Comparison of ENCODE assay signal across 33 cellular contexts in the genomic region with DNA sequence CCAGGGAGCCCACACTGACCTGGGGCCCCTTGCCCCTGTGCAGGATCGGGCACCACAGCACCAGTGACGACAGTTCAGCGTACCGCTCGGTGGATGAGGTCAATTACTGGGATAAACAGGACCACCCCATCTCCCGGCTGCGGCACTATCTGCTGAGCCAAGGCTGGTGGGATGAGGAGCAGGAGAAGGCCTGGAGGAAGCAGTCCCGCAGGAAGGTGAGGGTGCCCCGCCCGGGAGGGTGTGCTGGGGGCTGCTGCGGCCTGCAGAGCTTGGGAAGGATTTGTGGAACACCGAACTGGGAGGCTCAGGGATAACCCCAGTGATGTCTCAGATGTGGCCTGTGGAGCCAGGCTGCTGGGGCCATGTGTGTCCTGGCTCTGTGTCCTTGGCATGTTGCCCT. TPM values are rescaled to one million over a fixed set of nuclear protein-coding genes. Genes with fewer than 3 reads are reported as not detected.
"Had no signal": no experiment of that assay in that cellular context is flagged by ENCODE, and none has a peak within 500 bp of the region (broad histone marks: within the 10 kb centered on the region; RNA-seq: fewer than 3 reads in every experiment).

No MANE protein-coding gene starts in this region.

- FAIRE-seq: frontal cortex had no signal

- H3K4me2 ChIP-seq: neural progenitor cell had no signal

- H3K9me3 Mint-ChIP-seq: memory B cell; mesothelial cell of epicardium; natural killer cell treated with Interleukin-12 subunit alpha and Interleukin-12 subunit beta and Interleukin-15 and Interleukin-18, amount 100 ng/mL, for 72 hours; neural progenitor cell; stimulated activated naive B cell treated with anti-CD40 and anti-IgM and Interleukin-4, amounts not matched to agents 10 μg/mL and 1 μg/mL and 100 μg/mL, for 72 hours; stimulated activated naive CD8-positive, alpha-beta T cell treated with anti-CD3 and anti-CD28 coated beads, Interleukin-15, amount 100 ng/mL, for 72 hours had no signal

- H3K27me3 Mint-ChIP-seq: memory B cell; natural killer cell treated with Interleukin-12 subunit alpha and Interleukin-12 subunit beta and Interleukin-15 and Interleukin-18, amount 100 ng/mL, for 72 hours; stimulated activated naive B cell treated with anti-CD40 and anti-IgM and Interleukin-4, amounts not matched to agents 10 μg/mL and 1 μg/mL and 100 μg/mL, for 72 hours; stimulated activated naive CD8-positive, alpha-beta T cell treated with anti-CD3 and anti-CD28 coated beads, Interleukin-15, amount 100 ng/mL, for 72 hours had no signal

- H3K9me3 ChIP-seq: heart right ventricle, left lung, lower lobe of right lung, psoas muscle, spleen, testis, tibial nerve, upper lobe of right lung, vagina had no signal

- H3K36me3 ChIP-seq: neural progenitor cell had no signal

- H2AFZ ChIP-seq: neural progenitor cell had no signal

- ATAC-seq: esophagus mucosa; heart right ventricle; left lung; lower lobe of right lung; natural killer cell treated with Interleukin-12 subunit alpha and Interleukin-12 subunit beta and Interleukin-15 and Interleukin-18, amount 100 ng/mL, for 72 hours; psoas muscle; sciatic nerve; stimulated activated naive B cell treated with anti-CD40 and anti-IgM and Interleukin-4, amounts not matched to agents 10 μg/mL and 1 μg/mL and 100 μg/mL, for 72 hours; stimulated activated naive CD8-positive, alpha-beta T cell treated with anti-CD3 and anti-CD28 coated beads, Interleukin-15, amount 100 ng/mL, for 72 hours; upper lobe of right lung had no signal

- H3K4me3 ChIP-seq: coronary artery, dorsolateral prefrontal cortex, heart right ventricle, left lung, lower lobe of right lung, neural progenitor cell, psoas muscle, spleen, testis, tibial nerve, upper lobe of right lung, vagina had no signal

- H3K9ac ChIP-seq: neural progenitor cell had no signal

- H3K27me3 ChIP-seq: dorsolateral prefrontal cortex, heart right ventricle, left lung, neural progenitor cell, spleen, testis, tibial nerve, upper lobe of right lung, vagina had no signal

- H3K4me3 Mint-ChIP-seq: memory B cell; mesothelial cell of epicardium; natural killer cell treated with Interleukin-12 subunit alpha and Interleukin-12 subunit beta and Interleukin-15 and Interleukin-18, amount 100 ng/mL, for 72 hours; stimulated activated naive B cell treated with anti-CD40 and anti-IgM and Interleukin-4, amounts not matched to agents 10 μg/mL and 1 μg/mL and 100 μg/mL, for 72 hours; stimulated activated naive CD8-positive, alpha-beta T cell treated with anti-CD3 and anti-CD28 coated beads, Interleukin-15, amount 100 ng/mL, for 72 hours had no signal

- H3K36me3 Mint-ChIP-seq: natural killer cell treated with Interleukin-12 subunit alpha and Interleukin-12 subunit beta and Interleukin-15 and Interleukin-18, amount 100 ng/mL, for 72 hours had no signal

- DNase-seq: dorsolateral prefrontal cortex; effector CD8-positive, alpha-beta T cell; heart right ventricle; islet precursor cell; left lung; lower lobe of right lung; psoas muscle; retina; spleen; stimulated activated CD4-positive, alpha-beta T cell treated with anti-CD3 and anti-CD28 coated beads, Interleukin-15, amount 100 ng/mL, for 24 hours; stimulated activated CD4-positive, alpha-beta T cell treated with anti-CD3 and anti-CD28 coated beads, Interleukin-1b, Interleukin-23, amount 100 ng/mL, for 48 hours; stimulated activated CD4-positive, alpha-beta T cell treated with anti-CD3 and anti-CD28 coated beads, Interleukin-4, amount 100 ng/mL, for 24 hours; stimulated activated naive B cell treated with anti-CD40 and anti-IgM and Interleukin-4, amounts not matched to agents 10 μg/mL and 1 μg/mL and 100 μg/mL, for 72 hours; stimulated activated naive CD8-positive, alpha-beta T cell treated with anti-CD3 and anti-CD28 coated beads, Interleukin-15, amount 100 ng/mL, for 72 hours; testis; upper lobe of right lung had no signal

- H3K4me1 ChIP-seq: psoas muscle had no signal

- H3K27ac ChIP-seq: coronary artery, dorsolateral prefrontal cortex, neural progenitor cell, psoas muscle, testis, tibial nerve, upper lobe of right lung, vagina had no signal

- H3K27ac Mint-ChIP-seq: memory B cell; mesothelial cell of epicardium; neural progenitor cell; stimulated activated naive B cell treated with anti-CD40 and anti-IgM and Interleukin-4, amounts not matched to agents 10 μg/mL and 1 μg/mL and 100 μg/mL, for 72 hours; stimulated activated naive CD8-positive, alpha-beta T cell treated with anti-CD3 and anti-CD28 coated beads, Interleukin-15, amount 100 ng/mL, for 72 hours had no signal

RNA-seq across cellular contexts. Expression of gene B3GNT8, which starts 4.2 kb away (rescaled TPM):
- total RNA-seq: myocyte had no signal

RNA-seq across cellular contexts. Expression of gene ERICH4, which starts 20.0 kb away (rescaled TPM):
- total RNA-seq: dorsolateral prefrontal cortex; esophagus mucosa; fibroblast of lung; frontal cortex; glomerular endothelial cell; left lung; lower lobe of right lung; mesothelial cell of epicardium; mucosa of gallbladder; myocyte; natural killer cell treated with Interleukin-12 subunit alpha and Interleukin-12 subunit beta and Interleukin-15 and Interleukin-18, amount 100 ng/mL, for 72 hours; omental fat pad; psoas muscle; sciatic nerve; skeletal muscle tissue; subcutaneous adipose tissue; tibial nerve; upper lobe of right lung; vagina had no signal
- polyA plus RNA-seq: fibroblast of lung, spleen had no signal
